ENCODE assay signal across 1 cellular context in the genomic region with DNA sequence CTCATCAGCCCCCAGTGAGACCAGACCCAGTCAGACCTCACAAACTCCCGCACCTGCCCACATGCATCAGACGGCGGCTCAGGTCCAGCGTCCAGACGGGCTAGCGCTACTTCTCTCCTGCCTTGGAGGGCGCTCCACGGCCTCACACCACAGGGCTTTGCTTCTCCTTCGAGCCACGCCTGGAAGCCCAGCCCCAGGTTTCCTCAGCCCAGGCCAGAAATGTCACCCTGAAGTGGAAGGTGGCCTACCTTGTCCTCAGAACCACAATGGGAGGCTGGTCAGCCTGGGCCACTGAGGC.
TF ChIP-seq lines count a peak whose summit lies in the region.

No MANE protein-coding gene starts in this region.

TF ChIP-seq in H1, 55 proteins besides CTCF, POLR2A, EP300 and RAD21:
- TF ChIP-seq CBX5 (IDR thresholded peaks at IDR 0.05; ENCODE audit: low read depth, low read length) (no peak), SRF (IDR thresholded peaks at IDR 0.05; ENCODE audit: low read depth, low read length) (no peak), POLR2AphosphoS5 (IDR thresholded peaks at IDR 0.05; ENCODE audit: low read depth, low read length) (no peak), RBBP5 (IDR thresholded peaks at IDR 0.05; ENCODE audit: borderline replicate concordance, low read depth, low read length) (no peak), NANOG (IDR thresholded peaks at IDR 0.05; ENCODE audit: insufficient read depth, low read depth, low read length, poor library complexity, severe bottlenecking) (no peak), HDAC6 (IDR thresholded peaks at IDR 0.05; ENCODE audit: low read depth, low read length) (no peak), SP4 (IDR thresholded peaks at IDR 0.05; ENCODE audit: low read length) (no peak), MAX (IDR thresholded peaks at IDR 0.05) (no peak), EZH2 (IDR thresholded peaks at IDR 0.05; ENCODE audit: low read depth, low read length, severe bottlenecking) (no peak), RFX5 (IDR thresholded peaks at IDR 0.05; ENCODE audit: borderline replicate concordance, low read depth, low read length) (no peak), EGR1 (IDR thresholded peaks at IDR 0.05; ENCODE audit: borderline replicate concordance, low read depth, low read length) (no peak), ZNF274 (IDR thresholded peaks at IDR 0.05; ENCODE audit: borderline replicate concordance, extremely low read depth, low read length) (no peak), NRF1 (IDR thresholded peaks at IDR 0.05; ENCODE audit: low read depth, low read length) (no peak), SP1 (IDR thresholded peaks at IDR 0.05; ENCODE audit: low read depth, low read length) (no peak), CREB1 (IDR thresholded peaks at IDR 0.05) (no peak), SP2 (IDR thresholded peaks at IDR 0.05; ENCODE audit: low read length) (no peak), ASH2L (IDR thresholded peaks at IDR 0.05; ENCODE audit: low read length) (no peak), SAP30 (IDR thresholded peaks at IDR 0.05; ENCODE audit: insufficient read depth, insufficient replicate concordance, low read length) (no peak), JUND (IDR thresholded peaks at IDR 0.05; ENCODE audit: low read length) (no peak)
TF ChIP-seq in H1: peak in this region for 0.
